Comparison of ENCODE assay signal across 20 cellular contexts in genomic region chr20:21360686-21361085, GRCh38. TPM values are rescaled to one million over a fixed set of nuclear protein-coding genes. Genes with fewer than 3 reads are reported as not detected.
DNase-seq lines count a peak whose midpoint lies in the region; TF ChIP-seq lines count a peak whose summit lies in the region.
"Had no signal": no experiment of that assay in that cellular context is flagged by ENCODE, and none has a peak within 500 bp of the region (broad histone marks: within the 10 kb centered on the region; RNA-seq: fewer than 3 reads in every experiment).

No MANE protein-coding gene starts in this region.

- H3K36me3 ChIP-seq in neutrophil = peaks cover 48% of the 10 kb centered on the region

- H3K9me3 ChIP-seq in neutrophil = no peaks in the 10 kb centered on the region
- H3K9me3 ChIP-seq: testis had no signal

- H3K27ac Mint-ChIP-seq in dendritic cell treated with granulocyte-macrophage colony-stimulating factor and Interleukin-4, amounts not matched to agents 40 ng/mL and 50 ng/mL, for 4 days = peak overlapping the region; percentile 33
- H3K27ac Mint-ChIP-seq: activated CD8-positive, alpha-beta T cell treated with anti-CD3 and anti-CD28 coated beads for 36 hours had no signal

- H3K4me1 ChIP-seq in neutrophil (ENCODE audit: control insufficient read depth in 1 of 2, insufficient read depth in 1 of 2, low read depth in 1 of 2, low read length in 1 of 2) = peaks cover 32 to 39% of the 10 kb centered on the region in 2 experiments
- H3K4me1 ChIP-seq: testis had no signal

- H3K27me3 Mint-ChIP-seq in dendritic cell treated with granulocyte-macrophage colony-stimulating factor and Interleukin-4, amounts not matched to agents 40 ng/mL and 50 ng/mL, for 4 days = no peaks in the 10 kb centered on the region
- H3K27me3 Mint-ChIP-seq: activated CD8-positive, alpha-beta T cell treated with anti-CD3 and anti-CD28 coated beads for 36 hours; activated naive CD4-positive, alpha-beta T cell treated with anti-CD3 and anti-CD28 coated beads, Interleukin-2, amount 10 ng/mL, durations not matched to agents 7 days and 5 days had no signal

- peaks cover 30% of the 10 kb centered on the region for H3K4me1 Mint-ChIP-seq in dendritic cell treated with granulocyte-macrophage colony-stimulating factor and Interleukin-4, amounts not matched to agents 40 ng/mL and 50 ng/mL, for 4 days (ENCODE audit: low read depth)

- H3K27me3 ChIP-seq in neutrophil = no peaks in the 10 kb centered on the region
- H3K27me3 ChIP-seq: testis had no signal

- H3K36me3 Mint-ChIP-seq in dendritic cell treated with granulocyte-macrophage colony-stimulating factor and Interleukin-4, amounts not matched to agents 40 ng/mL and 50 ng/mL, for 4 days (ENCODE audit: low read depth) = peaks cover 90% of the 10 kb centered on the region

- H3K4me3 Mint-ChIP-seq in dendritic cell treated with granulocyte-macrophage colony-stimulating factor and Interleukin-4, amounts not matched to agents 40 ng/mL and 50 ng/mL, for 4 days = no peak overlapping the region
- H3K4me3 Mint-ChIP-seq: activated CD8-positive, alpha-beta T cell treated with anti-CD3 and anti-CD28 coated beads for 36 hours; activated naive CD4-positive, alpha-beta T cell treated with anti-CD3 and anti-CD28 coated beads, Interleukin-2, amount 10 ng/mL, durations not matched to agents 7 days and 5 days had no signal

- DNase-seq in NCI-H2029 (lab: John Stamatoyannopoulos, UW) = peak; percentile 46
- DNase-seq in NCI-H2029 treated with DMSO at 0.1 percent for 48 hours (lab: John Stamatoyannopoulos, UW) = no peak
- DNase-seq in LHCN-M2 (ENCODE audit: low read depth) = peak; percentile 13
- DNase-seq in OCI-M2 (lab: John Stamatoyannopoulos, UW; ENCODE audit: unreplicated experiment) = no peak
- DNase-seq in DMS 273 treated with DMSO at 0.1 percent for 48 hours (lab: John Stamatoyannopoulos, UW) = no peak
- DNase-seq in SW480 (ENCODE audit: low spot score) = no peak
- DNase-seq: activated CD8-positive, alpha-beta T cell treated with anti-CD3 and anti-CD28 coated beads for 36 hours; activated naive CD4-positive, alpha-beta T cell treated with anti-CD3 and anti-CD28 coated beads, Interleukin-2, amount 10 ng/mL, durations not matched to agents 7 days and 5 days; Calu3; hippocampal formation; mesendoderm; NCI-H1105; NCI-H510A treated with DMSO at 0.1 percent for 48 hours; occipital lobe; T1000; testis had no signal

- no peak overlapping the region for H3K4me3 ChIP-seq in neutrophil (ENCODE audit: low read depth in 1 of 2, low read length in 1 of 2)
- H3K4me3 ChIP-seq: testis had no signal

- intact Hi-C loops in dendritic cell treated with granulocyte-macrophage colony-stimulating factor and Interleukin-4, amounts not matched to agents 40 ng/mL and 50 ng/mL, for 4 days (cut with micrococcal nuclease) = no loop called here

- no peaks in the 10 kb centered on the region for H3K9me3 Mint-ChIP-seq in dendritic cell treated with granulocyte-macrophage colony-stimulating factor and Interleukin-4, amounts not matched to agents 40 ng/mL and 50 ng/mL, for 4 days
- H3K9me3 Mint-ChIP-seq: activated CD8-positive, alpha-beta T cell treated with anti-CD3 and anti-CD28 coated beads for 36 hours; activated naive CD4-positive, alpha-beta T cell treated with anti-CD3 and anti-CD28 coated beads, Interleukin-2, amount 10 ng/mL, durations not matched to agents 7 days and 5 days had no signal

- peak overlapping the region; percentile 70 for H3K27ac ChIP-seq in neutrophil
- H3K27ac ChIP-seq: testis had no signal

- TF ChIP-seq CTCF in neutrophil (IDR thresholded peaks at IDR 0.05) = no peak

RNA-seq across cellular contexts. Expression of gene NKX2-4, which starts 36.6 kb away (rescaled TPM):
- not detected in 2 replicates for total RNA-seq in LHCN-M2 (2014; rRNA removed)
- not detected for polyA plus RNA-seq in LHCN-M2 (2012)
- total RNA-seq: A172; activated CD8-positive, alpha-beta T cell treated with anti-CD3 and anti-CD28 coated beads for 36 hours; Calu3; epithelial cell of proximal tubule; occipital lobe had no signal

RNA-seq across cellular contexts. Expression of gene XRN2, which starts 57.6 kb away (rescaled TPM):
- 99.6 and 125 TPM in 2 replicates for total RNA-seq in LHCN-M2 (2014; rRNA removed)
- polyA plus RNA-seq in LHCN-M2 (2012) = 39.6 TPM

Comparison
In these comparisons a context has a peak if more than half of its experiments do, and no peak if none do; other contexts are left out.
1. DNase-seq: peak in NCI-H2029 (single experiment) and LHCN-M2 (single experiment); none in NCI-H2029 treated with DMSO at 0.1 percent for 48 hours (single experiment), OCI-M2 (single experiment), DMS 273 treated with DMSO at 0.1 percent for 48 hours (single experiment) and SW480 (single experiment).